ENCODE assay signal across 2 cellular contexts in genomic region chr14:67987596-67987995, GRCh38.
TF ChIP-seq lines count a peak whose summit lies in the region.

No MANE protein-coding gene starts in this region.

TF ChIP-seq in K562, 482 proteins besides CTCF, POLR2A, EP300 and RAD21 (continued from another document):
- peak in 1 of 2 experiments; percentile 89; a peak in 2 of 4 replicates for TF ChIP-seq RCOR1 (IDR thresholded peaks at IDR 0.05; ENCODE audit: borderline replicate concordance in 1 of 2, low read depth in 2 of 2, low read length in 2 of 2)
- peak; percentile 26; the same call in 1 of the 2 replicates for TF ChIP-seq NCOR1 (IDR thresholded peaks at IDR 0.05)
- 0 out of 2 replicates have a peak, but pooled peaks have one; percentile 37 for TF ChIP-seq PML (IDR thresholded peaks at IDR 0.05; ENCODE audit: low read length)
- peak; percentile 35; the same call in 1 of the 2 replicates for TF ChIP-seq HDAC2 (IDR thresholded peaks at IDR 0.05)
- TF ChIP-seq DIDO1 (tag; IDR thresholded peaks at IDR 0.05; ENCODE audit: low read depth): no peak
- TF ChIP-seq HDAC1 (IDR thresholded peaks at IDR 0.05): peak in 1 of 2 experiments; percentile 47; a peak in 1 of 4 replicates
- TF ChIP-seq, protein P1, sequence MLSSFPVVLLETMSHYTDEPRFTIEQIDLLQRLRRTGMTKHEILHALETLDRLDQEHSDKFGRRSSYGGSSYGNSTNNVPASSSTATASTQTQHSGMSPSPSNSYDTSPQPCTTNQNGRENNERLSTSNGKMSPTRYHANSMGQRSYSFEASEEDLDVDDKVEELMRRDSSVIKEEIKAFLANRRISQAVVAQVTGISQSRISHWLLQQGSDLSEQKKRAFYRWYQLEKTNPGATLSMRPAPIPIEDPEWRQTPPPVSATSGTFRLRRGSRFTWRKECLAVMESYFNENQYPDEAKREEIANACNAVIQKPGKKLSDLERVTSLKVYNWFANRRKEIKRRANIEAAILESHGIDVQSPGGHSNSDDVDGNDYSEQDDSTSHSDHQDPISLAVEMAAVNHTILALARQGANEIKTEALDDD (IDR thresholded peaks at IDR 0.05): peak; percentile 64
- peak; percentile 87 for TF ChIP-seq NFE2 (IDR thresholded peaks at IDR 0.05; ENCODE audit: low read depth)
- peak; percentile 79 for TF ChIP-seq ZNF316 (IDR thresholded peaks at IDR 0.05)
- no peak for TF ChIP-seq ZNF699 (CRISPR knock-in tag; IDR thresholded peaks at IDR 0.05; ENCODE audit: insufficient replicate concordance)
- 0 out of 2 replicates have a peak, but pooled peaks have one; percentile 33 for TF ChIP-seq RNF2 (IDR thresholded peaks at IDR 0.05)
- TF ChIP-seq, protein P2, sequence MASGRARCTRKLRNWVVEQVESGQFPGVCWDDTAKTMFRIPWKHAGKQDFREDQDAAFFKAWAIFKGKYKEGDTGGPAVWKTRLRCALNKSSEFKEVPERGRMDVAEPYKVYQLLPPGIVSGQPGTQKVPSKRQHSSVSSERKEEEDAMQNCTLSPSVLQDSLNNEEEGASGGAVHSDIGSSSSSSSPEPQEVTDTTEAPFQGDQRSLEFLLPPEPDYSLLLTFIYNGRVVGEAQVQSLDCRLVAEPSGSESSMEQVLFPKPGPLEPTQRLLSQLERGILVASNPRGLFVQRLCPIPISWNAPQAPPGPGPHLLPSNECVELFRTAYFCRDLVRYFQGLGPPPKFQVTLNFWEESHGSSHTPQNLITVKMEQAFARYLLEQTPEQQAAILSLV (tag; IDR thresholded peaks at IDR 0.05): no peak
- TF ChIP-seq TCF3 (CRISPR knock-in tag; IDR thresholded peaks at IDR 0.05): peak; percentile 76
- peak in 1 of 2 experiments; percentile 90; a peak in 2 of 4 replicates for TF ChIP-seq TEAD1 (CRISPR knock-in tag; IDR thresholded peaks at IDR 0.05)
- TF ChIP-seq, protein P3, sequence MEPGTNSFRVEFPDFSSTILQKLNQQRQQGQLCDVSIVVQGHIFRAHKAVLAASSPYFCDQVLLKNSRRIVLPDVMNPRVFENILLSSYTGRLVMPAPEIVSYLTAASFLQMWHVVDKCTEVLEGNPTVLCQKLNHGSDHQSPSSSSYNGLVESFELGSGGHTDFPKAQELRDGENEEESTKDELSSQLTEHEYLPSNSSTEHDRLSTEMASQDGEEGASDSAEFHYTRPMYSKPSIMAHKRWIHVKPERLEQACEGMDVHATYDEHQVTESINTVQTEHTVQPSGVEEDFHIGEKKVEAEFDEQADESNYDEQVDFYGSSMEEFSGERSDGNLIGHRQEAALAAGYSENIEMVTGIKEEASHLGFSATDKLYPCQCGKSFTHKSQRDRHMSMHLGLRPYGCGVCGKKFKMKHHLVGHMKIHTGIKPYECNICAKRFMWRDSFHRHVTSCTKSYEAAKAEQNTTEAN (CRISPR knock-in tag; IDR thresholded peaks at IDR 0.05): no peak
- peak; percentile 86 for TF ChIP-seq TEAD4 (IDR thresholded peaks at IDR 0.05; ENCODE audit: low read length)
- TF ChIP-seq TEAD4 (CRISPR knock-in tag; IDR thresholded peaks at IDR 0.05; ENCODE audit: borderline replicate concordance): no peak
- peak; percentile 51 for TF ChIP-seq CBFA2T2 (conservative IDR thresholded peaks at IDR 0.05)
- peak; percentile 57; the same call in 1 of the 2 replicates for TF ChIP-seq KLF16 (IDR thresholded peaks at IDR 0.05)
- peak; percentile 78 to 88 for TF ChIP-seq KDM1A (IDR thresholded peaks at IDR 0.05)
- no peak for TF ChIP-seq FOXO4 (CRISPR knock-in tag; IDR thresholded peaks at IDR 0.05)
- peak; percentile 62 for TF ChIP-seq TAL1 (IDR thresholded peaks at IDR 0.05)
- TF ChIP-seq CBFA2T3 (IDR thresholded peaks at IDR 0.05): peak; percentile 79
- TF ChIP-seq NR2C1 (IDR thresholded peaks at IDR 0.05): no peak
- no peak for TF ChIP-seq NR2C1 (tag; IDR thresholded peaks at IDR 0.05)
- TF ChIP-seq PTRF (tag; IDR thresholded peaks at IDR 0.05): no peak
- TF ChIP-seq C11orf30 (IDR thresholded peaks at IDR 0.05; ENCODE audit: low read depth): peak; percentile 78
- no peak for TF ChIP-seq ZNF282 (CRISPR knock-in tag; IDR thresholded peaks at IDR 0.05)
- peak; percentile 59 for TF ChIP-seq MAFG (tag; conservative IDR thresholded peaks at IDR 0.05)
TF ChIP-seq in K562: peak in this region for 21.

TF ChIP-seq in HepG2, 621 proteins besides CTCF, POLR2A, EP300 and RAD21 (continued from another document):
- TF ChIP-seq, protein P4, sequence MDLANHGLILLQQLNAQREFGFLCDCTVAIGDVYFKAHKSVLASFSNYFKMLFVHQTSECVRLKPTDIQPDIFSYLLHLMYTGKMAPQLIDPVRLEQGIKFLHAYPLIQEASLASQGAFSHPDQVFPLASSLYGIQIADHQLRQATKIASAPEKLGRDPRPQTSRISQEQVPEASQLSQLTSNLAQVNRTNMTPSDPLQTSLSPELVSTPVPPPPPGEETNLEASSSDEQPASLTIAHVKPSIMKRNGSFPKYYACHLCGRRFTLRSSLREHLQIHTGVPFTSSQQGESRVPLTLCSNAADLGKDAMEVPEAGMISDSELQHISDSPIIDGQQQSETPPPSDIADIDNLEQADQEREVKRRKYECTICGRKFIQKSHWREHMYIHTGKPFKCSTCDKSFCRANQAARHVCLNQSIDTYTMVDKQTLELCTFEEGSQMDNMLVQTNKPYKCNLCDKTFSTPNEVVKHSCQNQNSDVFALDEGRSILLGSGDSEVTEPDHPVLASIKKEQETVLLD (CRISPR knock-in tag; IDR thresholded peaks at IDR 0.05; ENCODE audit: low read depth): no peak
- TF ChIP-seq RFXAP (CRISPR knock-in tag; IDR thresholded peaks at IDR 0.05; ENCODE audit: borderline replicate concordance): no peak
- TF ChIP-seq, protein P3 (CRISPR knock-in tag; conservative IDR thresholded peaks at IDR 0.05): no peak
- TF ChIP-seq SRSF1 (optimal IDR thresholded peaks at IDR 0.05; ENCODE audit: low read depth, low read length): no peak
- no peak for TF ChIP-seq PHF8 (CRISPR knock-in tag; IDR thresholded peaks at IDR 0.05)
- TF ChIP-seq U2AF1 (optimal IDR thresholded peaks at IDR 0.05; ENCODE audit: low read depth, low read length): no peak
- no peak for TF ChIP-seq ZNF180 (CRISPR knock-in tag; IDR thresholded peaks at IDR 0.05; ENCODE audit: borderline replicate concordance, low read depth)
- no peak for TF ChIP-seq CBX5 (CRISPR knock-in tag; IDR thresholded peaks at IDR 0.05; ENCODE audit: borderline replicate concordance)
- TF ChIP-seq GATA4 (IDR thresholded peaks at IDR 0.05; ENCODE audit: borderline replicate concordance, low read depth): no peak
- TF ChIP-seq MAFF (IDR thresholded peaks at IDR 0.05; ENCODE audit: low read depth, low read length): peak; percentile 9; the same call in 1 of the 2 replicates
